ENCODE assay signal across 11 cellular contexts in the genomic region with DNA sequence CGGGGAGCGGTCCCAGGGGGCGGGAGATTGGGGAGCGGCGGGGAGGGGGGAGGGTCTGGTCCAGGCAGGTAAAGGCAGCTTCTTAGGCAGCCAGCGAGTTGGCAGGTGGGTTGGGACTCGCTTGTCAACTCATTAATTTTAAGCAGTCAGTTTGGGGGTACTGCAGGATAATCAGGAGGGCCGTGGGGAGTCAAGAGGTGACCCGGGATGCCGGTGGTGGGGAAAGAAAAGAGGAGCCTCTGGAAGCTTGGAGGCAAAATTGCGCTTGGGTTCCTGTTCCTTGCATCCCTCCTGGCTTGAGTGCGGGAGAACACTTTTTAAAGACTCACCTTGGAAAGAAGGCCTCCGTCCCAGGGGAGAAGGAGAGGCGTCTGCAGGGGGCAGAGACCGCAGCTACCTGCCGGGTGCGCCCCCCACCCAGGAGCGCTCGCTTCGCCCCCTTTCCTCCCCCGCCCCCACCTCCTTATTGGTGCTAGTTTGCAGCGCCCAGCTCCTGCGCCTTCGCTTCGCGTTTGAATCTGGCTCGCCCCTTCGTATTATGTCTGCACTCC. TPM values are rescaled to one million over a fixed set of nuclear protein-coding genes. Genes with fewer than 3 reads are reported as not detected.
DNase-seq lines count a peak whose midpoint lies in the region; ATAC-seq and TF ChIP-seq lines count a peak whose summit lies in the region.
"Had no signal": no experiment of that assay in that cellular context is flagged by ENCODE, and none has a peak within 500 bp of the region (broad histone marks: within the 10 kb centered on the region; RNA-seq: fewer than 3 reads in every experiment).

A gene with protein sequence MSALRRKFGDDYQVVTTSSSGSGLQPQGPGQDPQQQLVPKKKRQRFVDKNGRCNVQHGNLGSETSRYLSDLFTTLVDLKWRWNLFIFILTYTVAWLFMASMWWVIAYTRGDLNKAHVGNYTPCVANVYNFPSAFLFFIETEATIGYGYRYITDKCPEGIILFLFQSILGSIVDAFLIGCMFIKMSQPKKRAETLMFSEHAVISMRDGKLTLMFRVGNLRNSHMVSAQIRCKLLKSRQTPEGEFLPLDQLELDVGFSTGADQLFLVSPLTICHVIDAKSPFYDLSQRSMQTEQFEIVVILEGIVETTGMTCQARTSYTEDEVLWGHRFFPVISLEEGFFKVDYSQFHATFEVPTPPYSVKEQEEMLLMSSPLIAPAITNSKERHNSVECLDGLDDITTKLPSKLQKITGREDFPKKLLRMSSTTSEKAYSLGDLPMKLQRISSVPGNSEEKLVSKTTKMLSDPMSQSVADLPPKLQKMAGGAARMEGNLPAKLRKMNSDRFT (plus strand): TSS at position 458 of the 551 bp plus-strand sequence. CDS start 81 bp downstream, at position 539.

- TF ChIP-seq POLR2A in tibial nerve (IDR thresholded peaks at IDR 0.05), result no peak

- H3K27ac Mint-ChIP-seq in activated CD8-positive, alpha-beta memory T cell treated with anti-CD3 and anti-CD28 coated beads, Interleukin-2, amount 10 ng/mL, durations not matched to agents 7 days and 5 days, result peak within 1 kb of the TSS; percentile 39
- no peak within 1 kb of the TSS for H3K27ac Mint-ChIP-seq in mesothelial cell of epicardium
- no peak within 1 kb of the TSS for H3K27ac Mint-ChIP-seq in effector memory CD8-positive, alpha-beta T cell

- peaks cover 0 to 29% (median 5%) of the 10 kb centered on the region in 4 donors for H3K4me1 ChIP-seq in tibial nerve

- H3K9me3 Mint-ChIP-seq in activated CD8-positive, alpha-beta memory T cell treated with anti-CD3 and anti-CD28 coated beads, Interleukin-2, amount 10 ng/mL, durations not matched to agents 7 days and 5 days (ENCODE audit: low read depth), result peaks cover 7% of the 10 kb centered on the region
- no peaks in the 10 kb centered on the region for H3K9me3 Mint-ChIP-seq in mesothelial cell of epicardium
- peaks cover 2 to 12% of the 10 kb centered on the region in 2 donors for H3K9me3 Mint-ChIP-seq in effector memory CD8-positive, alpha-beta T cell

- H3K4me1 Mint-ChIP-seq in activated CD8-positive, alpha-beta memory T cell treated with anti-CD3 and anti-CD28 coated beads, Interleukin-2, amount 10 ng/mL, durations not matched to agents 7 days and 5 days, result peaks cover 3% of the 10 kb centered on the region
- peaks cover 33% of the 10 kb centered on the region for H3K4me1 Mint-ChIP-seq in mesothelial cell of epicardium
- no peaks in the 10 kb centered on the region for H3K4me1 Mint-ChIP-seq in effector memory CD8-positive, alpha-beta T cell (ENCODE audit: low read depth in 2 of 2)

- H3K36me3 Mint-ChIP-seq in activated CD8-positive, alpha-beta memory T cell treated with anti-CD3 and anti-CD28 coated beads, Interleukin-2, amount 10 ng/mL, durations not matched to agents 7 days and 5 days, result peaks cover 4% of the 10 kb centered on the region
- peaks cover 1% of the 10 kb centered on the region for H3K36me3 Mint-ChIP-seq in mesothelial cell of epicardium
- no peaks in the 10 kb centered on the region for H3K36me3 Mint-ChIP-seq in effector memory CD8-positive, alpha-beta T cell (ENCODE audit: insufficient read depth)

- peak within 1 kb of the TSS; percentile 37 to 54 (median 46) for H3K4me3 ChIP-seq in tibial nerve

- peaks cover 27% of the 10 kb centered on the region for H3K27me3 Mint-ChIP-seq in activated CD8-positive, alpha-beta memory T cell treated with anti-CD3 and anti-CD28 coated beads, Interleukin-2, amount 10 ng/mL, durations not matched to agents 7 days and 5 days
- H3K27me3 Mint-ChIP-seq in mesothelial cell of epicardium (ENCODE audit: low read depth), result peaks cover 46% of the 10 kb centered on the region
- H3K27me3 Mint-ChIP-seq in effector memory CD8-positive, alpha-beta T cell, result peaks cover 0 to 26% of the 10 kb centered on the region in 2 donors

- H3K27ac ChIP-seq in cingulate gyrus (ENCODE audit: low read depth, low read length) (peak within 1 kb of the TSS; percentile 72), tibial nerve (peak within 1 kb of the TSS in 2 of 4 donors; percentile 49 to 51)

- no peak for ATAC-seq in activated CD8-positive, alpha-beta memory T cell treated with anti-CD3 and anti-CD28 coated beads, Interleukin-2, amount 10 ng/mL, durations not matched to agents 7 days and 5 days
- no peak for ATAC-seq in HG03025 (IDR thresholded peaks at IDR 0.05; ENCODE audit: low FRiP score, unreplicated experiment)
- no peak for ATAC-seq in effector memory CD8-positive, alpha-beta T cell (replicated peaks)

- no peaks in the 10 kb centered on the region for H3K36me3 ChIP-seq in tibial nerve

- peak within 1 kb of the TSS; percentile 13 for H3K4me3 Mint-ChIP-seq in activated CD8-positive, alpha-beta memory T cell treated with anti-CD3 and anti-CD28 coated beads, Interleukin-2, amount 10 ng/mL, durations not matched to agents 7 days and 5 days
- H3K4me3 Mint-ChIP-seq in mesothelial cell of epicardium, result peak within 1 kb of the TSS; percentile 82
- H3K4me3 Mint-ChIP-seq in effector memory CD8-positive, alpha-beta T cell, result no peak within 1 kb of the TSS

- DNase-seq in activated CD8-positive, alpha-beta memory T cell treated with anti-CD3 and anti-CD28 coated beads, Interleukin-2, amount 10 ng/mL, durations not matched to agents 7 days and 5 days, result no peak
- no peak for DNase-seq in activated CD8-positive, alpha-beta memory T cell treated with anti-CD3 and anti-CD28 coated beads, Interleukin-2, amount 50 U/mL, for 4 hours
- DNase-seq in mesothelial cell of epicardium (ENCODE audit: low spot score in 2 of 2, unreplicated experiment in 2 of 2) (no peak), tibial nerve (ENCODE audit: low spot score in 2 of 2) (no peak), NCI-H2171 treated with DMSO at 0.1 percent for 48 hours (lab: John Stamatoyannopoulos, UW) (no peak)
- DNase-seq in effector memory CD8-positive, alpha-beta T cell, result no peak
- DNase-seq: dermis blood vessel endothelial cell, NCI-H187 treated with DMSO at 0.1 percent for 48 hours had no signal

- WGBS in tibial nerve, 2 donors, result 3 to 5% methylated on average over 26 of the region's 28 CpGs

- no peaks in the 10 kb centered on the region for H3K9me3 ChIP-seq in tibial nerve

- TF ChIP-seq CTCF in mesothelial cell of epicardium (IDR thresholded peaks at IDR 0.05; ENCODE audit: unreplicated experiment) (no peak), tibial nerve (IDR thresholded peaks at IDR 0.05) (no peak)

- CTCF ChIA-PET in activated CD8-positive, alpha-beta memory T cell treated with anti-CD3 and anti-CD28 coated beads, Interleukin-2, amount 10 ng/mL, durations not matched to agents 7 days and 5 days (lab: Charles Lee), result no interaction called here

- peaks cover 0 to 23% of the 10 kb centered on the region in 2 donors for H3K27me3 ChIP-seq in tibial nerve

- no peak for TF ChIP-seq EP300 in tibial nerve (IDR thresholded peaks at IDR 0.05)

RNA-seq across cellular contexts. Expression of the gene that starts here (rescaled TPM):
- total RNA-seq in activated CD8-positive, alpha-beta memory T cell treated with anti-CD3 and anti-CD28 coated beads, Interleukin-2, amount 10 ng/mL, durations not matched to agents 7 days and 5 days, result not detected
- total RNA-seq in mesothelial cell of epicardium, result 0.97 to 1.4 TPM (median 1.2 TPM) in 3 replicates
- 10 to 100 TPM in 3 of 4 donors, 1 to 10 TPM in 1; 6.6 to 31.5 (median 17.9) TPM for total RNA-seq in tibial nerve
- total RNA-seq: dermis blood vessel endothelial cell, pulmonary artery endothelial cell had no signal

Comparison
In these comparisons a context has a peak if more than half of its experiments do, and no peak if none do; other contexts are left out.
1. H3K4me3 Mint-ChIP-seq: peak in activated CD8-positive, alpha-beta memory T cell treated with anti-CD3 and anti-CD28 coated beads, Interleukin-2, amount 10 ng/mL, durations not matched to agents 7 days and 5 days (single experiment) and mesothelial cell of epicardium (single experiment); none in effector memory CD8-positive, alpha-beta T cell (0 of 2).